1 cellular context compared by ENCODE assay signal in the genomic region with DNA sequence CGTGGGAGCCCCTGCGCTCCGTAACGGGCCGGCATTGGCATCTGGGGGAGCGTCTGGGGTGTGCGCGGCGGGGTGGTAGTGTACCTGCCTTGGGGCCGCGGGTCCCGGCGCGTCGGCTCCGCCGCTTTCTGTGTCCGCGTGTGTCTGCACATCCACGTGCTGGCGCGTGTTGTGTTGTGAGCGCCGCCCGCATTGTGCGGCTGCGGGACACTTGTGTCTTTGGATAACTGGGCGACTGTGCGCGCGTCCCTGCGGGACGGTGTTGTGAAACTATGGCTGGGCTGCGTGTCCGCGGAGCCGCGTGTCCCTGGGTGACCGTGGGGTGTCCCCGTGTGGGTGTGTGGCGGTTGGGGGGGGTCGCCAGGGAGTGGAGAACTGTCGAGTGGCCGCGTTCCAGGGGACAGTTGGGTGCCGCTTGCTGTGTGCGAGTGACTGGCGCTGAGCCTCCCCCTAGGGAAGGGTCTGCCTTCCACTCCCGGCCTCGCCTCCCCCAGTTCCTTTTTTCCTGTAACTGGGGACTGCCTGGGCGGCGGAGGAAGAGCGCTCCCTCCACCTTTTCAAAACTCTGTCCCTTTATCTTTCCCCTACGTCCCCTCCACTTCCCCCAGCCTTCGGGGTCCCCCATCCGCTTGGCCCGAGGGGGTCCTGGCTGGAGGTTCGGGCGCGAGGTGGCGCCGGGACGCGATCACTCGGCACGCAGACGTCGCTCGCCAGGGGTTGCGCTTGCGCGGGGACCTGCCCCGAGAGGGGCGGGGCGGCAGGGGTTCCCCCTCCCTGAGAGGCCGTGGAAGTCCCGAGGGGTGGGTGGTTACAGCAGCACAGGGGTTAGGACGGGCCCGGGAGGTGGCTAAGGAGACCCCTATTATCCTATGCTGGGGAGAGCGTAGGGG.
TF ChIP-seq lines count a peak whose summit lies in the region.

No MANE protein-coding gene starts in this region.

TF ChIP-seq in endothelial cell of umbilical vein, 7 proteins besides CTCF, POLR2A, EP300 and RAD21:
- no peak for TF ChIP-seq MYC (IDR thresholded peaks at IDR 0.05; ENCODE audit: low read depth, low read length)
- TF ChIP-seq MAX (IDR thresholded peaks at IDR 0.05; ENCODE audit: insufficient read depth, insufficient read length) = peak; percentile 72
- peak; percentile 30 for TF ChIP-seq POLR2AphosphoS5 (IDR thresholded peaks at IDR 0.05; ENCODE audit: insufficient read depth, low read depth, low read length)
